ENCODE assay signal across 32 cellular contexts in genomic region chr15:59960318-59960717, GRCh38. TPM values are rescaled to one million over a fixed set of nuclear protein-coding genes. Genes with fewer than 3 reads are reported as not detected.
"Had no signal": no experiment of that assay in that cellular context is flagged by ENCODE, and none has a peak within 500 bp of the region (broad histone marks: within the 10 kb centered on the region; RNA-seq: fewer than 3 reads in every experiment).

No MANE protein-coding gene starts in this region.

- DNase-seq: stimulated activated CD4-positive, alpha-beta T cell treated with anti-CD3 and anti-CD28 coated beads, Interleukin-2, amount 100 ng/mL, for 48 hours; stimulated activated CD4-positive, alpha-beta T cell treated with anti-CD3 and anti-CD28 coated beads, Interleukin-4, amount 100 ng/mL, for 1 hour; stimulated activated CD4-positive, alpha-beta T cell treated with anti-CD3 and anti-CD28 coated beads, Interleukin-4, amount 100 ng/mL, for 24 hours; stimulated activated CD4-positive, alpha-beta T cell treated with anti-CD3 and anti-CD28 coated beads, Interleukin-4, amount 100 ng/mL, for 4 hours; stimulated activated CD8-positive, alpha-beta memory T cell treated with anti-CD3 and anti-CD28 coated beads, Interleukin-4, amount 100 ng/mL, for 48 hours; stimulated activated naive B cell treated with anti-CD40 and anti-IgM and Interleukin-4, amounts not matched to agents 10 μg/mL and 1 μg/mL and 100 μg/mL, for 72 hours; stimulated activated naive CD4-positive, alpha-beta T cell; stimulated activated naive CD4-positive, alpha-beta T cell treated with Interleukin-2 at 50 U/mL for 16 hours; stimulated activated naive CD8-positive, alpha-beta T cell treated with anti-CD3 and anti-CD28 coated beads, Interleukin-15, amount 100 ng/mL, for 72 hours; stimulated activated naive CD8-positive, alpha-beta T cell treated with anti-CD3 and anti-CD28 coated beads, Interleukin-15, Interleukin-2, amounts not matched to agents 100 U/mL and 50 U/mL, for 24 hours; stomach; substantia nigra; testis; thyroid gland; tibial artery; transverse colon; trophoblast cell; upper lobe of left lung; upper lobe of right lung; uterus had no signal

- H3K4me3 ChIP-seq: stomach, suprapubic skin, testis, thoracic aorta, thyroid gland, tibial artery, tibial nerve, transverse colon, upper lobe of left lung, upper lobe of right lung, uterus, vagina had no signal

- H3K27ac Mint-ChIP-seq: stimulated activated effector memory CD8-positive, alpha-beta T cell treated with anti-CD3 and anti-CD28 coated beads, Interleukin-12 subunit alpha, Interleukin-12 subunit beta, amount 100 ng/mL, for 72 hours; stimulated activated memory B cell treated with anti-CD40 and anti-IgM and Interleukin-4, amounts not matched to agents 10 μg/mL and 1 μg/mL and 100 μg/mL, for 72 hours; stimulated activated naive B cell treated with anti-CD40 and anti-IgM and Interleukin-4, amounts not matched to agents 10 μg/mL and 1 μg/mL and 100 μg/mL, for 72 hours; stimulated activated naive CD8-positive, alpha-beta T cell treated with anti-CD3 and anti-CD28 coated beads, Interleukin-15, amount 100 ng/mL, for 72 hours; stimulated activated naive CD8-positive, alpha-beta T cell treated with anti-CD3 and anti-CD28 coated beads, Interleukin-15, Interleukin-2, amounts not matched to agents 100 ng/mL and 50 ng/mL, for 24 hours; type B pancreatic cell had no signal

- H3K27ac ChIP-seq: stomach, suprapubic skin, testis, thoracic aorta, thyroid gland, tibial artery, tibial nerve, transverse colon, upper lobe of left lung, upper lobe of right lung, uterus, vagina had no signal

- H3K36me3 Mint-ChIP-seq: stimulated activated effector memory CD8-positive, alpha-beta T cell treated with anti-CD3 and anti-CD28 coated beads, Interleukin-12 subunit alpha, Interleukin-12 subunit beta, amount 100 ng/mL, for 72 hours; type B pancreatic cell had no signal

- ATAC-seq: stimulated activated effector memory CD8-positive, alpha-beta T cell treated with anti-CD3 and anti-CD28 coated beads, Interleukin-12 subunit alpha, Interleukin-12 subunit beta, amount 100 ng/mL, for 72 hours; stimulated activated memory B cell treated with anti-CD40 and anti-IgM and Interleukin-4, amounts not matched to agents 10 μg/mL and 1 μg/mL and 100 μg/mL, for 72 hours; stimulated activated naive B cell treated with anti-CD40 and anti-IgM and Interleukin-4, amounts not matched to agents 10 μg/mL and 1 μg/mL and 100 μg/mL, for 72 hours; stimulated activated naive CD8-positive, alpha-beta T cell treated with anti-CD3 and anti-CD28 coated beads, Interleukin-15, amount 100 ng/mL, for 72 hours; stimulated activated naive CD8-positive, alpha-beta T cell treated with anti-CD3 and anti-CD28 coated beads, Interleukin-15, Interleukin-2, amounts not matched to agents 100 U/mL and 50 U/mL, for 24 hours; upper lobe of right lung had no signal

- H3K4me1 ChIP-seq: stomach, suprapubic skin, testis, thyroid gland, tibial artery, tibial nerve, transverse colon, upper lobe of left lung, upper lobe of right lung, uterus, vagina had no signal

- H3K9me3 ChIP-seq: suprapubic skin, testis, thyroid gland had no signal

- H3K36me3 ChIP-seq: stomach, suprapubic skin, thoracic aorta, thyroid gland, tibial artery, tibial nerve, transverse colon, upper lobe of left lung, upper lobe of right lung, uterus, vagina had no signal

RNA-seq across cellular contexts. Expression of gene FOXB1, which starts 43.8 kb away (rescaled TPM):
- total RNA-seq: stomach, subcutaneous adipose tissue, suprapubic skin, temporal lobe, thoracic aorta, thyroid gland, tibial nerve, transverse colon, upper lobe of left lung, upper lobe of right lung, ureter, urinary bladder, uterus, vagina had no signal
